Comparison of ENCODE assay signal across 22 cellular contexts in genomic region chr2:111908578-111908977, GRCh38. TPM values are rescaled to one million over a fixed set of nuclear protein-coding genes. Genes with fewer than 3 reads are reported as not detected.
A peak's percentile ranks its signal among the peaks of the same experiment; 100 is the strongest.
DNase-seq lines count a peak whose midpoint lies in the region; ATAC-seq and TF ChIP-seq lines count a peak whose summit lies in the region.
"Had no signal": no experiment of that assay in that cellular context is flagged by ENCODE, and none has a peak within 500 bp of the region (broad histone marks: within the 10 kb centered on the region; RNA-seq: fewer than 3 reads in every experiment).

No MANE protein-coding gene starts in this region.

- peak overlapping the region; percentile 35 for H3K27ac ChIP-seq in 22Rv1
- peak overlapping the region; percentile 75 for H3K27ac ChIP-seq in hepatocyte
- no peak overlapping the region for H3K27ac ChIP-seq in neuronal stem cell (replicated peaks; ENCODE audit: low read length)
- H3K27ac ChIP-seq: A549, upper lobe of right lung had no signal

- H3K4me3 ChIP-seq in hepatocyte (no peak overlapping the region), neuronal stem cell (ENCODE audit: low read length in 2 of 2) (no peak overlapping the region)
- H3K4me3 ChIP-seq: A549, GM12878, upper lobe of right lung had no signal

- H3K36me3 ChIP-seq in hepatocyte (replicated peaks; ENCODE audit: insufficient read depth, low read depth) (no peaks in the 10 kb centered on the region), neuronal stem cell (replicated peaks in 1 of 2; ENCODE audit: control insufficient read depth in 2 of 2, insufficient read depth in 2 of 2, low read length in 2 of 2) (no peaks in the 10 kb centered on the region)
- H3K36me3 ChIP-seq: BE2C, upper lobe of right lung had no signal

- ATAC-seq in GM21381 (IDR thresholded peaks at IDR 0.05; ENCODE audit: unreplicated experiment) = no peak
- ATAC-seq in natural killer cell treated with Interleukin-12 subunit alpha and Interleukin-12 subunit beta and Interleukin-15 and Interleukin-18, amount 100 ng/mL, for 72 hours = no peak
- ATAC-seq: A549; GM12878; PC-3; stimulated activated naive CD8-positive, alpha-beta T cell treated with anti-CD3 and anti-CD28 coated beads, Interleukin-15, Interleukin-2, amounts not matched to agents 100 U/mL and 50 U/mL, for 24 hours; upper lobe of right lung had no signal

- no peaks in the 10 kb centered on the region for H3K36me3 Mint-ChIP-seq in brain
- H3K36me3 Mint-ChIP-seq in natural killer cell treated with Interleukin-12 subunit alpha and Interleukin-12 subunit beta and Interleukin-15 and Interleukin-18, amount 100 ng/mL, for 72 hours = no peaks in the 10 kb centered on the region
- H3K36me3 Mint-ChIP-seq: activated naive CD4-positive, alpha-beta T cell treated with anti-CD3 and anti-CD28 coated beads, Interleukin-2, amount 50 U/mL, for 24 hours had no signal

- H3K18ac ChIP-seq in neuronal stem cell (ENCODE audit: low read length) = no peak overlapping the region

- H3K27me3 ChIP-seq in hepatocyte (no peaks in the 10 kb centered on the region), neuronal stem cell (ENCODE audit: control insufficient read depth in 3 of 3, insufficient read depth in 3 of 3, low read depth in 1 of 3, low read length in 3 of 3) (no peaks in the 10 kb centered on the region)
- H3K27me3 ChIP-seq: BE2C, upper lobe of right lung had no signal

- H3K9me3 ChIP-seq in hepatocyte (ENCODE audit: low read depth) (no peaks in the 10 kb centered on the region), neuronal stem cell (replicated peaks in 1 of 2; ENCODE audit: control insufficient read depth in 2 of 2, insufficient read depth in 1 of 2, low read depth in 1 of 2, low read length in 2 of 2) (no peaks in the 10 kb centered on the region)
- H3K9me3 ChIP-seq: A549, BE2C, upper lobe of right lung had no signal

- peak overlapping the region in 3 of 5 experiments; percentile 2 to 97 (median 26) for H3K27ac Mint-ChIP-seq in brain
- no peak overlapping the region for H3K27ac Mint-ChIP-seq in natural killer cell treated with Interleukin-12 subunit alpha and Interleukin-12 subunit beta and Interleukin-15 and Interleukin-18, amount 100 ng/mL, for 72 hours
- H3K27ac Mint-ChIP-seq: activated CD4-positive, alpha-beta T cell treated with anti-CD3 and anti-CD28 coated beads, Interleukin-2, amount 10 ng/mL, durations not matched to agents 24 days and 14 days; activated naive CD4-positive, alpha-beta T cell treated with anti-CD3 and anti-CD28 coated beads, Interleukin-2, amount 50 U/mL, for 24 hours; T-helper 1 cell treated with Interleukin-12 subunit alpha and Interleukin-12 subunit beta and Interleukin-4 antibody, amounts not matched to agents 30 μg/mL and 1 μg/mL, for 36 hours had no signal

- H2BK12ac ChIP-seq in neuronal stem cell (ENCODE audit: low read length) = no peak overlapping the region

- no peak overlapping the region for H2BK120ac ChIP-seq in neuronal stem cell (ENCODE audit: low read depth, low read length)

- H3K14ac ChIP-seq in neuronal stem cell (ENCODE audit: low read length) = no peak overlapping the region

- no peaks in the 10 kb centered on the region for H3K27me3 Mint-ChIP-seq in brain
- no peaks in the 10 kb centered on the region for H3K27me3 Mint-ChIP-seq in natural killer cell treated with Interleukin-12 subunit alpha and Interleukin-12 subunit beta and Interleukin-15 and Interleukin-18, amount 100 ng/mL, for 72 hours
- H3K27me3 Mint-ChIP-seq: activated naive CD4-positive, alpha-beta T cell treated with anti-CD3 and anti-CD28 coated beads, Interleukin-2, amount 50 U/mL, for 24 hours had no signal

- no peak overlapping the region for H2AFZ ChIP-seq in hepatocyte
- peak overlapping the region; percentile 32 for H2AFZ ChIP-seq in neuronal stem cell (ENCODE audit: low read length)

- H2BK5ac ChIP-seq in neuronal stem cell (ENCODE audit: low read length) = no peak overlapping the region

- no peak overlapping the region for H3K23ac ChIP-seq in neuronal stem cell (ENCODE audit: low read depth, low read length, poor library complexity)

- no peaks in the 10 kb centered on the region for H3K9me2 ChIP-seq in hepatocyte (replicated peaks; ENCODE audit: insufficient read depth)

- no peak for DNase-seq in hepatocyte (ENCODE audit: low spot score)
- no peak for DNase-seq in neuronal stem cell (ENCODE audit: low spot score)
- DNase-seq in GOT3 (lab: John Stamatoyannopoulos, UW) = no peak
- DNase-seq in stimulated activated CD4-positive, alpha-beta T cell treated with anti-CD3 and anti-CD28 coated beads, Interleukin-15, amount 100 ng/mL, for 24 hours = no peak
- no peak for DNase-seq in natural killer cell treated with Interleukin-12 subunit alpha and Interleukin-12 subunit beta and Interleukin-15 and Interleukin-18, amount 100 ng/mL, for 72 hours (ENCODE audit: low spot score)
- DNase-seq: activated CD4-positive, alpha-beta T cell treated with anti-CD3 and anti-CD28 coated beads, Interleukin-2, amount 10 ng/mL, durations not matched to agents 24 days and 14 days; BE2C; DND-41; NCI-H1092; NCI-H2029; NCI-H446; PC-3; stimulated activated CD4-positive, alpha-beta T cell treated with anti-CD3 and anti-CD28 coated beads, Interleukin-4, amount 100 ng/mL, for 4 hours; stimulated activated naive CD8-positive, alpha-beta T cell treated with anti-CD3 and anti-CD28 coated beads, Interleukin-15, Interleukin-2, amounts not matched to agents 100 U/mL and 50 U/mL, for 24 hours; upper lobe of right lung had no signal

- H2AK5ac ChIP-seq in neuronal stem cell (ENCODE audit: low read depth, low read length) = no peak overlapping the region

- H3K4ac ChIP-seq in neuronal stem cell (ENCODE audit: low read length) = no peak overlapping the region

- H3K9me3 Mint-ChIP-seq in brain = no peaks in the 10 kb centered on the region
- no peaks in the 10 kb centered on the region for H3K9me3 Mint-ChIP-seq in natural killer cell treated with Interleukin-12 subunit alpha and Interleukin-12 subunit beta and Interleukin-15 and Interleukin-18, amount 100 ng/mL, for 72 hours
- H3K9me3 Mint-ChIP-seq: activated CD4-positive, alpha-beta T cell treated with anti-CD3 and anti-CD28 coated beads, Interleukin-2, amount 10 ng/mL, durations not matched to agents 24 days and 14 days; activated naive CD4-positive, alpha-beta T cell treated with anti-CD3 and anti-CD28 coated beads, Interleukin-2, amount 50 U/mL, for 24 hours; T-helper 1 cell treated with Interleukin-12 subunit alpha and Interleukin-12 subunit beta and Interleukin-4 antibody, amounts not matched to agents 30 μg/mL and 1 μg/mL, for 36 hours had no signal

- H4K20me1 ChIP-seq in hepatocyte (ENCODE audit: insufficient read depth, poor library complexity, severe bottlenecking) = peaks cover 3% of the 10 kb centered on the region

- H3K4me3 Mint-ChIP-seq in brain = no peak overlapping the region
- H3K4me3 Mint-ChIP-seq in natural killer cell treated with Interleukin-12 subunit alpha and Interleukin-12 subunit beta and Interleukin-15 and Interleukin-18, amount 100 ng/mL, for 72 hours = no peak overlapping the region
- H3K4me3 Mint-ChIP-seq: activated CD4-positive, alpha-beta T cell treated with anti-CD3 and anti-CD28 coated beads, Interleukin-2, amount 10 ng/mL, durations not matched to agents 24 days and 14 days; activated naive CD4-positive, alpha-beta T cell treated with anti-CD3 and anti-CD28 coated beads, Interleukin-2, amount 50 U/mL, for 24 hours; T-helper 1 cell treated with Interleukin-12 subunit alpha and Interleukin-12 subunit beta and Interleukin-4 antibody, amounts not matched to agents 30 μg/mL and 1 μg/mL, for 36 hours had no signal

- peaks cover 90% of the 10 kb centered on the region for H3K79me2 ChIP-seq in hepatocyte

- no peak overlapping the region for H3K9ac ChIP-seq in neuronal stem cell (ENCODE audit: low read depth, low read length, poor library complexity)

- TF ChIP-seq CTCF in 22Rv1 (IDR thresholded peaks at IDR 0.05) (no peak), brain (conservative IDR thresholded peaks at IDR 0.05) (no peak), hepatocyte (IDR thresholded peaks at IDR 0.05; ENCODE audit: poor library complexity) (no peak)

- H3K79me1 ChIP-seq in neuronal stem cell (ENCODE audit: low read depth, low read length) = no peaks in the 10 kb centered on the region

- H3K4me2 ChIP-seq in hepatocyte = peak overlapping the region; percentile 53
- H3K4me2 ChIP-seq in neuronal stem cell (ENCODE audit: insufficient read depth, low read length, poor library complexity, severe bottlenecking) = no peak overlapping the region

- H4K91ac ChIP-seq in neuronal stem cell (ENCODE audit: low read depth, low read length, poor library complexity) = no peak overlapping the region

- H4K8ac ChIP-seq in neuronal stem cell (ENCODE audit: low read depth, low read length) = no peak overlapping the region

- peaks cover 50% of the 10 kb centered on the region for H3K4me1 Mint-ChIP-seq in brain
- H3K4me1 Mint-ChIP-seq in natural killer cell treated with Interleukin-12 subunit alpha and Interleukin-12 subunit beta and Interleukin-15 and Interleukin-18, amount 100 ng/mL, for 72 hours (ENCODE audit: low read depth in 2 of 2) = peaks cover 0 to 9% of the 10 kb centered on the region in 2 donors

- 44% methylated on average over 1 of the region's 1 CpG for WGBS in hepatocyte (ENCODE audit: low lambda C conversion rate, missing lambda C conversion rate)
- no CpG with 5 or more reads among the region's 1 CpG for WGBS in neuronal stem cell (ENCODE audit: extremely low coverage in 2 of 2, insufficient read length in 2 of 2, insufficient replicate concordance in 1 of 2), 2 donors

- H2BK15ac ChIP-seq in neuronal stem cell (ENCODE audit: low read length) = no peak overlapping the region

- H3K4me1 ChIP-seq in hepatocyte (ENCODE audit: insufficient read depth) (peaks cover 58% of the 10 kb centered on the region), neuronal stem cell (ENCODE audit: control insufficient read depth in 2 of 2, insufficient read depth in 1 of 2, low read depth in 1 of 2, low read length in 2 of 2) (peaks cover 18 to 32% of the 10 kb centered on the region in 2 donors)
- H3K4me1 ChIP-seq: A549, BE2C had no signal

RNA-seq across cellular contexts. Expression of gene MERTK, which starts 10.2 kb away (rescaled TPM):
- polyA plus RNA-seq in brain (ENCODE audit: insufficient read depth, low read depth, low replicate concordance) (6.3 TPM), hepatocyte (15.0 and 16.4 TPM in 2 replicates)
- 27.0 and 29.6 TPM in 2 replicates for total RNA-seq in hepatocyte
- polyA plus RNA-seq in neuronal stem cell (2013, experiment 1 of 2) = 2.8 TPM
- polyA plus RNA-seq in neuronal stem cell (2013, experiment 2 of 2) = 2.9 TPM
- under 1 TPM; 0.40 to 0.67 TPM for total RNA-seq in natural killer cell treated with Interleukin-12 subunit alpha and Interleukin-12 subunit beta and Interleukin-15 and Interleukin-18, amount 100 ng/mL, for 72 hours

RNA-seq across cellular contexts. Expression of gene ANAPC1, which starts 24.6 kb away (rescaled TPM):
- 8.6 TPM for polyA plus RNA-seq in brain (ENCODE audit: insufficient read depth, low read depth, low replicate concordance)
- total RNA-seq in hepatocyte = 29.9 and 44.3 TPM in 2 replicates
- 7.7 and 9.3 TPM in 2 replicates for polyA plus RNA-seq in hepatocyte
- 19.4 TPM for polyA plus RNA-seq in neuronal stem cell (2013, experiment 1 of 2)
- polyA plus RNA-seq in neuronal stem cell (2013, experiment 2 of 2) = 20.3 TPM
- total RNA-seq in natural killer cell treated with Interleukin-12 subunit alpha and Interleukin-12 subunit beta and Interleukin-15 and Interleukin-18, amount 100 ng/mL, for 72 hours = 100 to 1,000 TPM in 1 of 2 donors, 10 to 100 TPM in 1; 73.3 to 146 TPM

Comparison
In these comparisons a context has a peak if more than half of its experiments do, and no peak if none do; other contexts are left out.
1. H3K27ac Mint-ChIP-seq: peak in brain (3 of 5); none in natural killer cell treated with Interleukin-12 subunit alpha and Interleukin-12 subunit beta and Interleukin-15 and Interleukin-18, amount 100 ng/mL, for 72 hours (0 of 2).
2. RNA of gene MERTK, which starts 10.2 kb away (total RNA-seq): 27.0 to 29.6 TPM in hepatocyte; 0.40 to 0.67 TPM in natural killer cell treated with Interleukin-12 subunit alpha and Interleukin-12 subunit beta and Interleukin-15 and Interleukin-18, amount 100 ng/mL, for 72 hours; every median in the first group is over 10 times any median in the second.